1 cellular context compared by ENCODE assay signal in genomic region chr11:119421351-119421750, GRCh38.
TF ChIP-seq lines count a peak whose summit lies in the region.

No MANE protein-coding gene starts in this region.

TF ChIP-seq in IMR-90, 13 proteins besides CTCF, POLR2A, EP300 and RAD21 (continued from another document):
- TF ChIP-seq, protein P1, sequence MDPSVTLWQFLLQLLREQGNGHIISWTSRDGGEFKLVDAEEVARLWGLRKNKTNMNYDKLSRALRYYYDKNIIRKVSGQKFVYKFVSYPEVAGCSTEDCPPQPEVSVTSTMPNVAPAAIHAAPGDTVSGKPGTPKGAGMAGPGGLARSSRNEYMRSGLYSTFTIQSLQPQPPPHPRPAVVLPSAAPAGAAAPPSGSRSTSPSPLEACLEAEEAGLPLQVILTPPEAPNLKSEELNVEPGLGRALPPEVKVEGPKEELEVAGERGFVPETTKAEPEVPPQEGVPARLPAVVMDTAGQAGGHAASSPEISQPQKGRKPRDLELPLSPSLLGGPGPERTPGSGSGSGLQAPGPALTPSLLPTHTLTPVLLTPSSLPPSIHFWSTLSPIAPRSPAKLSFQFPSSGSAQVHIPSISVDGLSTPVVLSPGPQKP (IDR thresholded peaks at IDR 0.05; ENCODE audit: borderline replicate concordance, low read depth, low read length) = no peak
- no peak for TF ChIP-seq FOS (IDR thresholded peaks at IDR 0.05; ENCODE audit: low read depth, low read length)
- TF ChIP-seq MAFK (IDR thresholded peaks at IDR 0.05; ENCODE audit: low read depth, low read length) = no peak
- no peak for TF ChIP-seq SMC3 (IDR thresholded peaks at IDR 0.05; ENCODE audit: low read depth, low read length)
- no peak for TF ChIP-seq MAZ (IDR thresholded peaks at IDR 0.05; ENCODE audit: borderline replicate concordance, low read depth, low read length)
- TF ChIP-seq NFE2L2 (IDR thresholded peaks at IDR 0.05; ENCODE audit: low read depth, low read length) = no peak
- no peak for TF ChIP-seq CHD1 (IDR thresholded peaks at IDR 0.05; ENCODE audit: low read depth, low read length)
- no peak for TF ChIP-seq RCOR1 (IDR thresholded peaks at IDR 0.05; ENCODE audit: insufficient replicate concordance, low read length)
- TF ChIP-seq MXI1 (IDR thresholded peaks at IDR 0.05; ENCODE audit: borderline replicate concordance, low read depth, low read length) = no peak
- TF ChIP-seq RFX5 (IDR thresholded peaks at IDR 0.05; ENCODE audit: low read depth, low read length) = no peak
- TF ChIP-seq, protein P2, sequence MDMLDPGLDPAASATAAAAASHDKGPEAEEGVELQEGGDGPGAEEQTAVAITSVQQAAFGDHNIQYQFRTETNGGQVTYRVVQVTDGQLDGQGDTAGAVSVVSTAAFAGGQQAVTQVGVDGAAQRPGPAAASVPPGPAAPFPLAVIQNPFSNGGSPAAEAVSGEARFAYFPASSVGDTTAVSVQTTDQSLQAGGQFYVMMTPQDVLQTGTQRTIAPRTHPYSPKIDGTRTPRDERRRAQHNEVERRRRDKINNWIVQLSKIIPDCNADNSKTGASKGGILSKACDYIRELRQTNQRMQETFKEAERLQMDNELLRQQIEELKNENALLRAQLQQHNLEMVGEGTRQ (IDR thresholded peaks at IDR 0.05; ENCODE audit: low read depth, low read length) = no peak
- TF ChIP-seq BHLHE40 (IDR thresholded peaks at IDR 0.05; ENCODE audit: low read depth, low read length) = no peak
